Comparison of ENCODE assay signal across 19 cellular contexts in genomic region chr1:32863516-32864245, GRCh38. TPM values are rescaled to one million over a fixed set of nuclear protein-coding genes. Genes with fewer than 3 reads are reported as not detected.
"Had no signal": no experiment of that assay in that cellular context is flagged by ENCODE, and none has a peak within 500 bp of the region (broad histone marks: within the 10 kb centered on the region; RNA-seq: fewer than 3 reads in every experiment).

No MANE protein-coding gene starts in this region.

- ATAC-seq: natural killer cell treated with Interleukin-12 subunit alpha and Interleukin-12 subunit beta and Interleukin-15 and Interleukin-18, amount 100 ng/mL, for 72 hours; stimulated activated naive CD8-positive, alpha-beta T cell treated with anti-CD3 and anti-CD28 coated beads, Interleukin-15, amount 100 ng/mL, for 72 hours had no signal

- H3K27me3 Mint-ChIP-seq: activated naive CD8-positive, alpha-beta T cell treated with anti-CD3 and anti-CD28 coated beads for 36 hours; natural killer cell treated with Interleukin-12 subunit alpha and Interleukin-12 subunit beta and Interleukin-15 and Interleukin-18, amount 100 ng/mL, for 72 hours had no signal

- H3K4me3 ChIP-seq: prostate gland, sigmoid colon, SJSA1, spleen, testis had no signal

- H3K27me3 ChIP-seq: sigmoid colon, SJSA1, spleen, testis had no signal

- H3K36me3 Mint-ChIP-seq: activated naive CD8-positive, alpha-beta T cell treated with anti-CD3 and anti-CD28 coated beads for 36 hours; natural killer cell treated with Interleukin-12 subunit alpha and Interleukin-12 subunit beta and Interleukin-15 and Interleukin-18, amount 100 ng/mL, for 72 hours had no signal

- H3K4me1 Mint-ChIP-seq: activated naive CD8-positive, alpha-beta T cell treated with anti-CD3 and anti-CD28 coated beads for 36 hours; stimulated activated naive CD8-positive, alpha-beta T cell treated with anti-CD3 and anti-CD28 coated beads, Interleukin-15, amount 100 ng/mL, for 72 hours had no signal

- H3K4me3 Mint-ChIP-seq: activated naive CD8-positive, alpha-beta T cell treated with anti-CD3 and anti-CD28 coated beads for 36 hours; activated T-cell treated with anti-CD3 and anti-CD28 coated beads, Interleukin-2, amount 50 U/mL, for 24 hours; natural killer cell treated with Interleukin-12 subunit alpha and Interleukin-12 subunit beta and Interleukin-15 and Interleukin-18, amount 100 ng/mL, for 72 hours; stimulated activated naive CD8-positive, alpha-beta T cell treated with anti-CD3 and anti-CD28 coated beads, Interleukin-15, amount 100 ng/mL, for 72 hours; T-helper 2 cell treated with Interferon-gamma antibody and Interleukin-4, amounts not matched to agents 5 μg/mL and 100 μg/mL, for 36 hours had no signal

- H3K36me3 ChIP-seq: prostate gland had no signal

- H3K9me3 Mint-ChIP-seq: activated naive CD8-positive, alpha-beta T cell treated with anti-CD3 and anti-CD28 coated beads for 36 hours; activated T-cell treated with anti-CD3 and anti-CD28 coated beads, Interleukin-2, amount 50 U/mL, for 24 hours; natural killer cell treated with Interleukin-12 subunit alpha and Interleukin-12 subunit beta and Interleukin-15 and Interleukin-18, amount 100 ng/mL, for 72 hours; stimulated activated naive CD8-positive, alpha-beta T cell treated with anti-CD3 and anti-CD28 coated beads, Interleukin-15, amount 100 ng/mL, for 72 hours; T-helper 2 cell treated with Interferon-gamma antibody and Interleukin-4, amounts not matched to agents 5 μg/mL and 100 μg/mL, for 36 hours had no signal

- H3K9me3 ChIP-seq: prostate gland, sigmoid colon, SJSA1, spleen, testis had no signal

- H3K27ac Mint-ChIP-seq: activated naive CD8-positive, alpha-beta T cell treated with anti-CD3 and anti-CD28 coated beads for 36 hours; activated T-cell treated with anti-CD3 and anti-CD28 coated beads, Interleukin-2, amount 50 U/mL, for 24 hours; T-helper 2 cell treated with Interferon-gamma antibody and Interleukin-4, amounts not matched to agents 5 μg/mL and 100 μg/mL, for 36 hours had no signal

- DNase-seq: activated CD4-positive, CD25-positive, alpha-beta regulatory T cell treated with anti-CD3 and anti-CD28 coated beads, Interleukin-2, amount 50 U/mL, for 72 hours; activated gamma-delta T cell; activated naive CD8-positive, alpha-beta T cell treated with anti-CD3 and anti-CD28 coated beads for 36 hours; activated T-cell treated with anti-CD3 and anti-CD28 coated beads, Interleukin-2, amount 50 U/mL, for 24 hours; hippocampal formation; kidney; mesendoderm; occipital lobe; sigmoid colon; spleen; stimulated activated naive CD8-positive, alpha-beta T cell treated with anti-CD3 and anti-CD28 coated beads, Interleukin-15, amount 100 ng/mL, for 72 hours; SW 1271; testis had no signal

- H3K4me1 ChIP-seq: prostate gland had no signal

- H3K27ac ChIP-seq: prostate gland, sigmoid colon, SJSA1, spleen, testis had no signal

RNA-seq across cellular contexts. Expression of gene FNDC5, which starts 7.0 kb away (rescaled TPM):
- total RNA-seq: activated naive CD8-positive, alpha-beta T cell treated with anti-CD3 and anti-CD28 coated beads for 36 hours; natural killer cell treated with Interleukin-12 subunit alpha and Interleukin-12 subunit beta and Interleukin-15 and Interleukin-18, amount 100 ng/mL, for 72 hours; spleen had no signal

RNA-seq across cellular contexts. Expression of gene HPCA, which starts 22.6 kb away (rescaled TPM):
- total RNA-seq: dermis microvascular lymphatic vessel endothelial cell, sigmoid colon, SJSA1, urinary bladder had no signal
